23 cellular contexts compared by ENCODE assay signal in the genomic region with DNA sequence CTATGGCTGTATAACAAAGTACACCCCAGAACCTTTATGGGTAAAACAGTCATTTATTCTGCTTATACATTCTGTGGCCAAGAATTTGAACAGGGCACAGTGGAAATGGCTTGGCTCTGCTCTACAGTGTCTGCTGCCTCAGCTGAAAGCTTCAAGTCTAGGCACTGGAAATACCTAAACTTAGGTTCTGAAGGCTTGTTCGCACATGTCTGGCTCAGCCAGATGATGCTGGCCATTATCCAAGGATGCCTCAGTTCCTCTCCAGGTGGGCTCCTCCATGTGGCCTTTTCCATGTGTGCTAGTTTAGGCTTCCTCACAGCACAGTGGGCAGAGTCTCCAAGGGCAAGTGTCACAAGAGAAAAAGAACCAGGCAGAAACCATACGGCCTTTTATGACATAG.
DNase-seq lines count a peak whose midpoint lies in the region; ATAC-seq and TF ChIP-seq lines count a peak whose summit lies in the region.
"Had no signal": no experiment of that assay in that cellular context is flagged by ENCODE, and none has a peak within 500 bp of the region (broad histone marks: within the 10 kb centered on the region; RNA-seq: fewer than 3 reads in every experiment).

No MANE protein-coding gene starts in this region.

- H3K27me3 ChIP-seq in AG04450 (ENCODE audit: control insufficient read depth, insufficient read depth, low read length) (no peaks in the 10 kb centered on the region), RWPE2 (ENCODE audit: insufficient read depth, poor library complexity, severe bottlenecking) (no peaks in the 10 kb centered on the region), thyroid gland (no peaks in the 10 kb centered on the region)
- H3K27me3 ChIP-seq: SJSA1 had no signal

- TF ChIP-seq POLR2A in thyroid gland (IDR thresholded peaks at IDR 0.05): no peak

- ATAC-seq in RWPE2 (ENCODE audit: low read depth): peak; percentile 12; the same call in 1 of the 3 replicates
- ATAC-seq in HG02798 (IDR thresholded peaks at IDR 0.05; ENCODE audit: poor library complexity, unreplicated experiment): no peak
- ATAC-seq in HG02973 (IDR thresholded peaks at IDR 0.05; ENCODE audit: unreplicated experiment): no peak
- ATAC-seq: GM12878, PC-3 had no signal

- CTCF ChIA-PET in AG04450 (lab: Charles Lee): interaction anchor here (1.4 kb wide), 1 partner anchor 120 kb away, joined by 5 read pairs; no protein-coding TSS in a partner anchor
- CTCF ChIA-PET in HEK293 (lab: Yijun Ruan, JAX): interaction anchor here (0.5 to 1.4 kb wide), 3 partner anchors 56 to 120 kb away, joined by 3 to 4 read pairs (median 3); no protein-coding TSS in a partner anchor

- TF ChIP-seq CTCF in AG04450 (IDR thresholded peaks at IDR 0.05; ENCODE audit: low read depth, low read length): no peak
- TF ChIP-seq CTCF in HEK293 (tag by site-specific recombination; IDR thresholded peaks at IDR 0.05): no peak
- no peak for TF ChIP-seq CTCF in RWPE2 (IDR thresholded peaks at IDR 0.05; ENCODE audit: poor library complexity, severe bottlenecking)
- no peak for TF ChIP-seq CTCF in epithelial cell of esophagus (IDR thresholded peaks at IDR 0.05; ENCODE audit: insufficient read depth, low read depth, low read length, missing control alignments)
- TF ChIP-seq CTCF in thyroid gland (IDR thresholded peaks at IDR 0.05): no peak

- intact Hi-C loops in thyroid gland (cut with DNase I): no loop called here

- H3K9me3 ChIP-seq in AG04450 (ENCODE audit: control insufficient read depth, insufficient read depth, low read length) (no peaks in the 10 kb centered on the region), HEK293 (ENCODE audit: control insufficient read depth, insufficient read depth, low read depth, low read length) (no peaks in the 10 kb centered on the region), RWPE2 (ENCODE audit: severe bottlenecking) (no peaks in the 10 kb centered on the region), thyroid gland (no peaks in the 10 kb centered on the region)
- H3K9me3 ChIP-seq: HAP-1, SJSA1 had no signal

- WGBS in thyroid gland, 2 donors: 98 to 100% methylated on average over 2 of the region's 2 CpGs

- H3K36me3 ChIP-seq in HEK293 (ENCODE audit: control insufficient read depth in 2 of 2, insufficient read depth in 1 of 2, low read length in 2 of 2): peaks cover 11 to 30% of the 10 kb centered on the region in 2 experiments
- peaks cover 63% of the 10 kb centered on the region for H3K36me3 ChIP-seq in RWPE2 (ENCODE audit: low read depth)
- peaks cover 0 to 10% of the 10 kb centered on the region in 2 donors for H3K36me3 ChIP-seq in thyroid gland

- H3K4me3 ChIP-seq in AG04450 (ENCODE audit: low read depth, low read length) (no peak overlapping the region), HEK293 (ENCODE audit: low read depth, low read length) (no peak overlapping the region), RWPE2 (ENCODE audit: severe bottlenecking) (no peak overlapping the region), epithelial cell of esophagus (ENCODE audit: low read length) (no peak overlapping the region), thyroid gland (replicated peaks in 1 of 3) (no peak overlapping the region)
- H3K4me3 ChIP-seq: GM12878, HAP-1, SJSA1 had no signal

- POLR2A ChIA-PET in AG04450 (lab: Yijun Ruan, JAX): no interaction called here
- POLR2A ChIA-PET in HEK293 (lab: Yijun Ruan, JAX): no interaction called here

- H3K27ac ChIP-seq in AG04450 (ENCODE audit: low read depth, low read length) (peak overlapping the region; percentile 31), HEK293 (ENCODE audit: extremely low read depth, low read depth, low read length) (no peak overlapping the region), RWPE2 (ENCODE audit: poor library complexity, severe bottlenecking) (peak overlapping the region; percentile 9), thyroid gland (no peak overlapping the region)
- H3K27ac ChIP-seq: SJSA1 had no signal

- DNase-seq in AG04450 (ENCODE audit: low read depth, low spot score) (no peak), RWPE2 (ENCODE audit: low spot score) (no peak), epithelial cell of esophagus (ENCODE audit: low read depth) (peak; percentile 68), thyroid gland (no peak)
- no peak for DNase-seq in activated CD4-positive, alpha-beta T cell treated with anti-CD3 and anti-CD28 coated beads, Interleukin-2, amount 50 U/mL, for 4 hours
- DNase-seq: CD4-positive, alpha-beta memory T cell; COR-L47; DMS79; EL; NCI-H1092; NCI-H1436; NCI-H187; NCI-H2081 treated with DMSO at 0.1 percent for 48 hours; NCI-H524; NCI-H82; NK-92 treated with Interleukin-12 subunit alpha and Interleukin-12 subunit beta, amount 100 ng/mL, for 24 hours; PC-3 had no signal

- no peaks in the 10 kb centered on the region for H3K4me1 ChIP-seq in HEK293 (ENCODE audit: control insufficient read depth, insufficient read depth, low read length)
- peaks cover 14% of the 10 kb centered on the region for H3K4me1 ChIP-seq in RWPE2 (ENCODE audit: insufficient read depth, poor library complexity, severe bottlenecking)
- no peaks in the 10 kb centered on the region for H3K4me1 ChIP-seq in thyroid gland
- H3K4me1 ChIP-seq: SJSA1 had no signal

TF ChIP-seq in HEK293, 187 proteins besides CTCF, POLR2A, EP300 and RAD21:
- TF ChIP-seq ZIC2 (tag by site-specific recombination; IDR thresholded peaks at IDR 0.05) (0 out of 2 replicates have a peak, but pooled peaks have one; percentile 17), ZNF184 (tag by site-specific recombination; IDR thresholded peaks at IDR 0.05) (no peak)
TF ChIP-seq in HEK293: peak in this region for 1.

Comparison
In these comparisons a context has a peak if more than half of its experiments do, and no peak if none do; other contexts are left out.
1. H3K27ac ChIP-seq: peak in AG04450 (single experiment) and RWPE2 (single experiment); none in HEK293 (single experiment) and thyroid gland (0 of 3).